Comparison of ENCODE assay signal across 8 cellular contexts in genomic region chr1:154186177-154186576, GRCh38. TPM values are rescaled to one million over a fixed set of nuclear protein-coding genes. Genes with fewer than 3 reads are reported as not detected.
A peak's percentile ranks its signal among the peaks of the same experiment; 100 is the strongest.
DNase-seq lines count a peak whose midpoint lies in the region; ATAC-seq, FAIRE-seq and TF ChIP-seq lines count a peak whose summit lies in the region.

No MANE protein-coding gene starts in this region.

- H4K20me1 ChIP-seq in GM23248 (ENCODE audit: insufficient read depth), result peaks cover 7% of the 10 kb centered on the region

- WGBS in GM23248 (ENCODE audit: low coverage in 1 of 2, low lambda C conversion rate in 2 of 2, missing lambda C conversion rate in 2 of 2), 2 experiments, result 50 to 53% methylated on average over 1 of the region's 1 CpG
- WGBS in pancreas, 2 donors, result 10 to 15% methylated on average over 1 of the region's 1 CpG
- WGBS in suprapubic skin, result 62% methylated on average over 1 of the region's 1 CpG
- WGBS in gastroesophageal sphincter (ENCODE audit: low coverage in 1 of 2), 2 donors, result 57 to 63% methylated on average over 1 of the region's 1 CpG

- no peak overlapping the region for H3K27ac ChIP-seq in AG04450 (ENCODE audit: low read depth, low read length)
- no peak overlapping the region for H3K27ac ChIP-seq in GM23248
- peak overlapping the region in 2 of 4 donors; percentile 35 to 42 for H3K27ac ChIP-seq in pancreas
- H3K27ac ChIP-seq in suprapubic skin, result no peak overlapping the region
- no peak overlapping the region for H3K27ac ChIP-seq in gastroesophageal sphincter

- peak overlapping the region; percentile 43 for H3K27ac Mint-ChIP-seq in endothelial cell (ENCODE audit: unreplicated experiment)

- intact Hi-C loops in pancreas (cut with DNase I), result no loop called here

- H3K9me3 Mint-ChIP-seq in endothelial cell (ENCODE audit: unreplicated experiment), result no peaks in the 10 kb centered on the region

- CTCF ChIA-PET in AG04450 (lab: Charles Lee), result interaction anchor here (1.0 kb wide), 1 partner anchor 12 kb away, joined by 3 read pairs; no protein-coding TSS in a partner anchor

- POLR2A ChIA-PET in AG04450 (lab: Yijun Ruan, JAX), result interaction anchor here (0.5 kb wide), 1 partner anchor 29 kb away, joined by 6 read pairs; no protein-coding TSS in a partner anchor

- H3K9ac ChIP-seq in GM23248, result no peak overlapping the region

- H3K4me1 Mint-ChIP-seq in endothelial cell (ENCODE audit: unreplicated experiment), result peaks cover 23% of the 10 kb centered on the region

- no peak for DNase-seq in AG04450 (ENCODE audit: low read depth, low spot score)
- peak; percentile 37 for DNase-seq in GM23248
- DNase-seq in NCI-H524 treated with DMSO at 0.1 percent for 48 hours (lab: John Stamatoyannopoulos, UW), result peak; percentile 93
- DNase-seq in activated CD4-positive, alpha-beta T cell treated with anti-CD3 and anti-CD28 coated beads, Interleukin-2, amount 50 U/mL, for 24 hours (ENCODE audit: low read depth in 1 of 2, low spot score in 1 of 2), result peak; percentile 30 to 53
- DNase-seq in endothelial cell (ENCODE audit: low spot score), result peak; percentile 70
- peak; percentile 63 to 81 (median 70) for DNase-seq in pancreas
- no peak for DNase-seq in suprapubic skin (ENCODE audit: low spot score in 2 of 2)

- no peak overlapping the region for H2AFZ ChIP-seq in GM23248

- TF ChIP-seq POLR2A in suprapubic skin (IDR thresholded peaks at IDR 0.05), result no peak
- no peak for TF ChIP-seq POLR2A in gastroesophageal sphincter (IDR thresholded peaks at IDR 0.05)

- H3K9me3 ChIP-seq in AG04450 (ENCODE audit: control insufficient read depth, insufficient read depth, low read length) (peaks cover 3% of the 10 kb centered on the region; the same call in 1 of the 2 replicates), GM23248 (ENCODE audit: low read depth) (no peaks in the 10 kb centered on the region), pancreas (no peaks in the 10 kb centered on the region), suprapubic skin (no peaks in the 10 kb centered on the region), gastroesophageal sphincter (no peaks in the 10 kb centered on the region)

- peaks cover 16% of the 10 kb centered on the region for H3F3A ChIP-seq in GM23248 (ENCODE audit: insufficient read depth)

- H3K4me3 ChIP-seq in AG04450 (ENCODE audit: low read depth, low read length) (no peak overlapping the region), GM23248 (no peak overlapping the region), pancreas (no peak overlapping the region), suprapubic skin (no peak overlapping the region), gastroesophageal sphincter (no peak overlapping the region)

- H3K79me2 ChIP-seq in GM23248 (ENCODE audit: insufficient read depth), result peaks cover 17% of the 10 kb centered on the region

- H3K36me3 ChIP-seq in GM23248 (ENCODE audit: low read depth) (no peaks in the 10 kb centered on the region), pancreas (no peaks in the 10 kb centered on the region), suprapubic skin (no peaks in the 10 kb centered on the region), gastroesophageal sphincter (no peaks in the 10 kb centered on the region)

- no peak overlapping the region for H3K4me2 ChIP-seq in GM23248 (ENCODE audit: unreplicated experiment)

- H3K9me2 ChIP-seq in GM23248 (ENCODE audit: insufficient read depth), result no peaks in the 10 kb centered on the region

- TF ChIP-seq CTCF in AG04450 (IDR thresholded peaks at IDR 0.05; ENCODE audit: low read depth, low read length) (peak; percentile 39; the same call in 1 of the 2 replicates), endothelial cell (IDR thresholded peaks at IDR 0.05; ENCODE audit: unreplicated experiment) (peak; percentile 60), pancreas (IDR thresholded peaks at IDR 0.05) (peak; percentile 22 to 61 (median 36)), suprapubic skin (IDR thresholded peaks at IDR 0.05) (peak in 1 of 2 donors; percentile 38), gastroesophageal sphincter (IDR thresholded peaks at IDR 0.05) (peak in 1 of 4 experiments; percentile 31)

- in situ Hi-C loops in GM23248 (cut with MboI), result no loop called here

- TF ChIP-seq EP300 in suprapubic skin (IDR thresholded peaks at IDR 0.05), result no peak
- no peak for TF ChIP-seq EP300 in gastroesophageal sphincter (IDR thresholded peaks at IDR 0.05)

- no peak for FAIRE-seq in pancreas (lab: Jason Lieb, UNC)

- peaks cover 11% of the 10 kb centered on the region for H3K4me1 ChIP-seq in GM23248 (ENCODE audit: insufficient read depth)
- peaks cover 0 to 24% (median 12%) of the 10 kb centered on the region in 3 donors for H3K4me1 ChIP-seq in pancreas
- H3K4me1 ChIP-seq in suprapubic skin, result peaks cover 17% of the 10 kb centered on the region
- peaks cover 0 to 29% (median 6%) of the 10 kb centered on the region in 3 donors for H3K4me1 ChIP-seq in gastroesophageal sphincter

- no peak overlapping the region for H3K4me3 Mint-ChIP-seq in endothelial cell (ENCODE audit: unreplicated experiment)

- H3K27me3 ChIP-seq in AG04450 (ENCODE audit: control insufficient read depth, insufficient read depth, low read length), result no peaks in the 10 kb centered on the region
- H3K27me3 ChIP-seq in GM23248 (replicated peaks; ENCODE audit: insufficient read depth), result no peaks in the 10 kb centered on the region
- H3K27me3 ChIP-seq in pancreas, result no peaks in the 10 kb centered on the region
- no peaks in the 10 kb centered on the region for H3K27me3 ChIP-seq in suprapubic skin
- H3K27me3 ChIP-seq in gastroesophageal sphincter, result no peaks in the 10 kb centered on the region

- peaks cover 16% of the 10 kb centered on the region for H3K36me3 Mint-ChIP-seq in endothelial cell (ENCODE audit: low read depth, unreplicated experiment)

- ATAC-seq in pancreas (peak; percentile 30 to 59 (median 42)), gastroesophageal sphincter (no peak)

- H3K27me3 Mint-ChIP-seq in endothelial cell (ENCODE audit: unreplicated experiment), result peaks cover 13% of the 10 kb centered on the region

RNA-seq across cellular contexts. Expression of gene TPM3, which starts 5.7 kb away (rescaled TPM):
- polyA plus RNA-seq in AG04450 (2011; rRNA removed) (397 and 565 TPM in 2 replicates), GM23248 (2016; fragmentation: Nextera tagmentation; extraction: Ambion mirVana) (557 and 570 TPM in 2 replicates), pancreas (100 to 1,000 TPM in 1 of 2 donors, 10 to 100 TPM in 1; 47.7 to 116 TPM)
- 140 and 155 TPM in 2 replicates for polyA minus RNA-seq in AG04450 (2011; rRNA and poly(A)+ RNA removed)
- 578 and 599 TPM in 2 replicates for total RNA-seq in GM23248 (2014; rRNA removed; shearing (Covaris generic))
- total RNA-seq in endothelial cell (ENCODE audit: unreplicated experiment) (689 TPM), pancreas (100 to 1,000 TPM in 2 of 6 donors, 10 to 100 TPM in 4; 49.0 to 158 (median 90.2) TPM), suprapubic skin (100 to 1,000 TPM; 156 to 192 (median 181) TPM), gastroesophageal sphincter (100 to 1,000 TPM in 3 of 4 donors, 10 to 100 TPM in 1; 95.9 to 275 (median 151) TPM)

RNA-seq across cellular contexts. Expression of gene CFAP141, which starts 20.0 kb away (rescaled TPM):
- not detected in 2 replicates for polyA plus RNA-seq in AG04450 (2011; rRNA removed)
- not detected in 2 replicates for polyA minus RNA-seq in AG04450 (2011; rRNA and poly(A)+ RNA removed)
- total RNA-seq in GM23248 (2014; rRNA removed; shearing (Covaris generic)), result not detected in 2 replicates
- not detected in 2 replicates for polyA plus RNA-seq in GM23248 (2016; fragmentation: Nextera tagmentation; extraction: Ambion mirVana)
- not detected for total RNA-seq in endothelial cell (ENCODE audit: unreplicated experiment)
- total RNA-seq in pancreas, result not detected
- under 1 TPM in 1 of 2 donors, not detected in 1; 0.52 TPM for polyA plus RNA-seq in pancreas
- not detected for total RNA-seq in suprapubic skin
- not detected for total RNA-seq in gastroesophageal sphincter

RNA-seq across cellular contexts. Expression of gene NUP210L, which starts 31.3 kb away (rescaled TPM):
- polyA plus RNA-seq in AG04450 (2011; rRNA removed), result 0.01 TPM in 1 of 2 replicates, not detected in the other
- polyA minus RNA-seq in AG04450 (2011; rRNA and poly(A)+ RNA removed), result 0.05 TPM in 1 of 2 replicates, not detected in the other
- 0.11 TPM in 1 of 2 replicates, not detected in the other for total RNA-seq in GM23248 (2014; rRNA removed; shearing (Covaris generic))
- not detected in 2 replicates for polyA plus RNA-seq in GM23248 (2016; fragmentation: Nextera tagmentation; extraction: Ambion mirVana)
- total RNA-seq in endothelial cell (ENCODE audit: unreplicated experiment), result 0.15 TPM
- under 1 TPM in 3 of 6 donors, not detected in 3; 0.04 to 0.06 (median 0.06) TPM for total RNA-seq in pancreas
- under 1 TPM in 1 of 2 donors, not detected in 1; 0.02 TPM for polyA plus RNA-seq in pancreas
- total RNA-seq in suprapubic skin, result not detected
- total RNA-seq in gastroesophageal sphincter, result not detected

RNA-seq across cellular contexts. Expression of gene UBAP2L, which starts 34.6 kb away (rescaled TPM):
- polyA plus RNA-seq in AG04450 (2011; rRNA removed) (173 and 177 TPM in 2 replicates), GM23248 (2016; fragmentation: Nextera tagmentation; extraction: Ambion mirVana) (132 and 133 TPM in 2 replicates), pancreas (10 to 100 TPM; 50.5 to 58.1 TPM)
- 161 and 185 TPM in 2 replicates for polyA minus RNA-seq in AG04450 (2011; rRNA and poly(A)+ RNA removed)
- 73.0 and 90.5 TPM in 2 replicates for total RNA-seq in GM23248 (2014; rRNA removed; shearing (Covaris generic))
- total RNA-seq in endothelial cell (ENCODE audit: unreplicated experiment) (243 TPM), pancreas (10 to 100 TPM; 32.7 to 69.8 (median 46.9) TPM), suprapubic skin (100 to 1,000 TPM in 1 of 4 donors, 10 to 100 TPM in 3; 69.8 to 124 (median 83.0) TPM), gastroesophageal sphincter (10 to 100 TPM; 71.6 to 79.9 (median 75.1) TPM)

Comparison
In these comparisons a context has a peak if more than half of its experiments do, and no peak if none do; other contexts are left out.
1. DNase-seq: peak in GM23248 (single experiment), NCI-H524 treated with DMSO at 0.1 percent for 48 hours (single experiment), activated CD4-positive, alpha-beta T cell treated with anti-CD3 and anti-CD28 coated beads, Interleukin-2, amount 50 U/mL, for 24 hours (2 of 2), endothelial cell (single experiment) and pancreas (6 of 6); none in AG04450 (single experiment) and suprapubic skin (0 of 2).